In the genomic region with DNA sequence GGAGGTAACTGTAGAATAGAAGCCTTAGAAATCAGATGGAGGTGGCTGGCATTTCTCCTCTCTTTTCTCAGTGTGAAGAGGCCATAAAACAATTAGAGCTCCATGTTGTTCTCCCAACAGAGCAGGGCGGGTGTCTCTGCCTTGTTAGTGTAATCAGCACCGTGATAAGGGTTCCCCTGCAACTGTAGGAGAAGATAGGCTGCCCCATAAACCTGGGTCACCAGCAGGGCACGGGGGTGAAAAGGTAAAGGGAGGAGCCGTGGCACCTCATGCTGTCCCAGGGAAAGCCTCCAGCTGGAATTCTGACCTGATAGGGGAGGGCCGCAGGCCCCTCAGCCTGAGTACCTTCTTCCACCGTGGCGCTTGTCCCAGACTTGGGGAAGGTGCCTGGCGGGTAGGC, we compare ENCODE assay signal across 25 cellular contexts.
A peak's percentile ranks its signal among the peaks of the same experiment; 100 is the strongest.
DNase-seq lines count a peak whose midpoint lies in the region; ATAC-seq, FAIRE-seq and TF ChIP-seq lines count a peak whose summit lies in the region.
"Had no signal": no experiment of that assay in that cellular context is flagged by ENCODE, and none has a peak within 500 bp of the region (broad histone marks: within the 10 kb centered on the region; RNA-seq: fewer than 3 reads in every experiment).

No MANE protein-coding gene starts in this region.

- no peaks in the 10 kb centered on the region for H3K79me2 ChIP-seq in hepatocyte

- H2AFZ ChIP-seq in hepatocyte, result no peak overlapping the region

- H3K27me3 ChIP-seq in hepatocyte (no peaks in the 10 kb centered on the region), small intestine (ENCODE audit: control insufficient read depth in 2 of 2, insufficient read depth in 2 of 2, low read length in 2 of 2) (peaks cover 0 to 2% of the 10 kb centered on the region in 2 donors), foreskin keratinocyte (peaks cover 2% of the 10 kb centered on the region), H7 (ENCODE audit: control insufficient read depth, insufficient read depth, low read length) (peaks cover 2% of the 10 kb centered on the region)
- H3K27me3 ChIP-seq: pancreas had no signal

- H3K27ac ChIP-seq in hepatocyte (peak overlapping the region; percentile 25), small intestine (ENCODE audit: low read depth in 1 of 2, low read length in 1 of 2) (peak overlapping the region; percentile 91), foreskin keratinocyte (no peak overlapping the region)
- H3K27ac ChIP-seq: gastrocnemius medialis, KMS-11, pancreas, spleen had no signal

- FAIRE-seq in small intestine (lab: Jason Lieb, UNC), result no peak
- FAIRE-seq: astrocyte, endometrium, pancreas had no signal

- H3K4me1 ChIP-seq in hepatocyte (ENCODE audit: insufficient read depth), result peaks cover 40% of the 10 kb centered on the region
- peaks cover 0 to 7% of the 10 kb centered on the region in 2 donors for H3K4me1 ChIP-seq in small intestine (ENCODE audit: control insufficient read depth in 2 of 2, insufficient read depth in 1 of 2, low read depth in 1 of 2, low read length in 1 of 2)
- H3K4me1 ChIP-seq in foreskin keratinocyte, result no peaks in the 10 kb centered on the region
- H3K4me1 ChIP-seq: gastrocnemius medialis, HAP-1, pancreas, spleen had no signal

- 23% methylated on average over 8 of the region's 8 CpGs for WGBS in hepatocyte (ENCODE audit: low lambda C conversion rate, missing lambda C conversion rate)
- WGBS in small intestine, 3 donors, result 10 to 22% (median 17%) methylated on average over 8 of the region's 8 CpGs

- no peaks in the 10 kb centered on the region for H3K9me2 ChIP-seq in hepatocyte (replicated peaks; ENCODE audit: insufficient read depth)
- H3K9me2 ChIP-seq: SK-N-SH had no signal

- ATAC-seq in GM18498 (IDR thresholded peaks at IDR 0.05; ENCODE audit: unreplicated experiment), result peak; percentile 29
- no peak for ATAC-seq in foreskin keratinocyte
- ATAC-seq: gastrocnemius medialis; natural killer cell treated with Interleukin-12 subunit alpha and Interleukin-12 subunit beta and Interleukin-15 and Interleukin-18, amount 100 ng/mL, for 72 hours had no signal

- H3K4me2 ChIP-seq in hepatocyte, result peak overlapping the region; percentile 51
- H3K4me2 ChIP-seq: KMS-11, SK-N-SH had no signal

- H3K36me3 ChIP-seq in hepatocyte (replicated peaks; ENCODE audit: insufficient read depth, low read depth), result no peaks in the 10 kb centered on the region
- no peaks in the 10 kb centered on the region for H3K36me3 ChIP-seq in small intestine (ENCODE audit: control insufficient read depth in 2 of 2, insufficient read depth in 2 of 2, low read length in 2 of 2)
- H3K36me3 ChIP-seq in H7 (replicated peaks; ENCODE audit: control insufficient read depth, insufficient read depth, low read length), result no peaks in the 10 kb centered on the region
- H3K36me3 ChIP-seq: gastrocnemius medialis, HAP-1, pancreas, spleen had no signal

- no peaks in the 10 kb centered on the region for H4K20me1 ChIP-seq in hepatocyte (ENCODE audit: insufficient read depth, poor library complexity, severe bottlenecking)

- DNase-seq in HuH-7 (ENCODE audit: low spot score) (peak; percentile 28), hepatocyte (ENCODE audit: low spot score) (peak; percentile 73), small intestine (peak; percentile 99), foreskin keratinocyte (no peak), H7 (no peak), NCI-H2029 (lab: John Stamatoyannopoulos, UW) (no peak)
- DNase-seq: activated CD4-positive, alpha-beta T cell treated with anti-CD3 and anti-CD28 coated beads for 4 hours; activated effector memory CD4-positive, alpha-beta T cell treated with anti-CD3 and anti-CD28 coated beads, Interleukin-2, amount 50 U/mL, for 16 hours; activated T-cell treated with anti-CD3 and anti-CD28 coated beads, Interleukin-2, amount 50 U/mL, for 1 hour; Calu3; gastrocnemius medialis; immature natural killer cell; MM.1S; NCI-H1417 treated with DMSO at 0.1 percent for 48 hours; NCI-H345; NCI-H774; pancreas; SK-N-SH; spleen had no signal

- H3K4me3 ChIP-seq in hepatocyte (no peak overlapping the region), small intestine (ENCODE audit: low read depth in 1 of 2, low read length in 2 of 2) (peak overlapping the region in 1 of 2 donors; percentile 12), H7 (ENCODE audit: insufficient read depth, low read depth, low read length) (no peak overlapping the region)
- H3K4me3 ChIP-seq: gastrocnemius medialis, HAP-1, pancreas, spleen had no signal

- no peak for TF ChIP-seq CTCF in hepatocyte (IDR thresholded peaks at IDR 0.05; ENCODE audit: poor library complexity)
- no peak for TF ChIP-seq CTCF in foreskin keratinocyte (conservative IDR thresholded peaks at IDR 0.05)

- no peaks in the 10 kb centered on the region for H3K9me3 ChIP-seq in hepatocyte (ENCODE audit: low read depth)
- H3K9me3 ChIP-seq in small intestine (ENCODE audit: control insufficient read depth, low read depth), result no peaks in the 10 kb centered on the region
- H3K9me3 ChIP-seq: gastrocnemius medialis, HAP-1, pancreas, SK-N-SH, spleen had no signal

Comparison
In these comparisons a context has a peak if more than half of its experiments do, and no peak if none do; other contexts are left out.
1. DNase-seq: peak in HuH-7 (single experiment), hepatocyte (single experiment) and small intestine (single experiment); none in foreskin keratinocyte (0 of 2), H7 (single experiment) and NCI-H2029 (single experiment).